15 cellular contexts compared by ENCODE assay signal in the genomic region with DNA sequence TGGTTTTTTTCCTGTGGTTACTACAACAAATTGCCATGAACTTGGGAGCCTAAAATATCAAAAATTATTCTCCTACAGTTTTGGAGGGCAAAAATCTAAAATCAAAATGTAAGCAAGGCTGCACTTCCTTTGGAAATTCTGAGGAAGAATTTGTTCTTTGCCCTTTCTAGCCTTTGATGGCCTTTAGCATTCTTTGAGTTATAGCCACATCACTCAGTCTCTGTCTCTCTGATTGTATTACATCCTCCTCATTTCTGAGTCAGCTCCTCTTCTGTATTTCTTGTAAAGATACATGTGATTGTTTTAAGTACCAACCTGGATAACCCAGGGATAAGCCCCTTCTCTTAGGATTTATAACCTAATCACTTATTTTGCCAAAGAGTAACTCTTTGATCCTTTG.
"Had no signal": no experiment of that assay in that cellular context is flagged by ENCODE, and none has a peak within 500 bp of the region (broad histone marks: within the 10 kb centered on the region; RNA-seq: fewer than 3 reads in every experiment).

No MANE protein-coding gene starts in this region.

- H3K9me3 ChIP-seq: ovary had no signal

- H3K27ac ChIP-seq: breast epithelium, dorsolateral prefrontal cortex, gastrocnemius medialis, neural progenitor cell, ovary, uterus had no signal

- H3K4me3 Mint-ChIP-seq: activated CD8-positive, alpha-beta memory T cell treated with anti-CD3 and anti-CD28 coated beads, Interleukin-2, amount 10 ng/mL, durations not matched to agents 7 days and 5 days; activated naive CD4-positive, alpha-beta T cell treated with anti-CD3 and anti-CD28 coated beads, Interleukin-2, amount 50 U/mL, for 24 hours; activated T-cell treated with anti-CD3 and anti-CD28 coated beads, Interleukin-2, amount 50 U/mL, for 24 hours; neural progenitor cell had no signal

- H3K27me3 ChIP-seq: breast epithelium, dorsolateral prefrontal cortex, gastrocnemius medialis, neural progenitor cell, ovary, uterus had no signal

- ATAC-seq: activated CD8-positive, alpha-beta memory T cell treated with anti-CD3 and anti-CD28 coated beads, Interleukin-2, amount 10 ng/mL, durations not matched to agents 7 days and 5 days; gastrocnemius medialis had no signal

- H3K4me1 Mint-ChIP-seq: activated CD8-positive, alpha-beta memory T cell treated with anti-CD3 and anti-CD28 coated beads, Interleukin-2, amount 10 ng/mL, durations not matched to agents 7 days and 5 days; activated naive CD4-positive, alpha-beta T cell treated with anti-CD3 and anti-CD28 coated beads, Interleukin-2, amount 50 U/mL, for 24 hours; neural progenitor cell had no signal

- H3K27me3 Mint-ChIP-seq: activated CD8-positive, alpha-beta memory T cell treated with anti-CD3 and anti-CD28 coated beads, Interleukin-2, amount 10 ng/mL, durations not matched to agents 7 days and 5 days; activated naive CD4-positive, alpha-beta T cell treated with anti-CD3 and anti-CD28 coated beads, Interleukin-2, amount 50 U/mL, for 24 hours; activated T-cell treated with anti-CD3 and anti-CD28 coated beads, Interleukin-2, amount 50 U/mL, for 24 hours had no signal

- DNase-seq: activated CD8-positive, alpha-beta memory T cell treated with anti-CD3 and anti-CD28 coated beads, Interleukin-2, amount 10 ng/mL, durations not matched to agents 7 days and 5 days; activated effector memory CD4-positive, alpha-beta T cell treated with Interleukin-2 at 50 U/mL for 16 hours; activated T-cell treated with anti-CD3 and anti-CD28 coated beads, Interleukin-2, amount 50 U/mL, for 24 hours; amniotic stem cell; dorsolateral prefrontal cortex; gastrocnemius medialis; kidney; ovary; stimulated activated CD4-positive, alpha-beta T cell treated with anti-CD3 and anti-CD28 coated beads, Interleukin-15, amount 100 ng/mL, for 24 hours; stimulated activated CD4-positive, alpha-beta T cell treated with anti-CD3 and anti-CD28 coated beads, Interleukin-4, amount 100 ng/mL, for 24 hours; T-helper 2 cell; uterus had no signal

- H3K4me1 ChIP-seq: breast epithelium, gastrocnemius medialis, neural progenitor cell, uterus had no signal

- H3K36me3 ChIP-seq: breast epithelium, neural progenitor cell, ovary, uterus had no signal

- H3K4me3 ChIP-seq: breast epithelium, dorsolateral prefrontal cortex, gastrocnemius medialis, neural progenitor cell, ovary, uterus had no signal

- FAIRE-seq: kidney had no signal

- H3K4me2 ChIP-seq: neural progenitor cell had no signal

- H3K27ac Mint-ChIP-seq: activated CD8-positive, alpha-beta memory T cell treated with anti-CD3 and anti-CD28 coated beads, Interleukin-2, amount 10 ng/mL, durations not matched to agents 7 days and 5 days; activated naive CD4-positive, alpha-beta T cell treated with anti-CD3 and anti-CD28 coated beads, Interleukin-2, amount 50 U/mL, for 24 hours; activated T-cell treated with anti-CD3 and anti-CD28 coated beads, Interleukin-2, amount 50 U/mL, for 24 hours; neural progenitor cell had no signal

- H3K9ac ChIP-seq: neural progenitor cell had no signal
